ENCODE assay signal across 20 cellular contexts in the genomic region with DNA sequence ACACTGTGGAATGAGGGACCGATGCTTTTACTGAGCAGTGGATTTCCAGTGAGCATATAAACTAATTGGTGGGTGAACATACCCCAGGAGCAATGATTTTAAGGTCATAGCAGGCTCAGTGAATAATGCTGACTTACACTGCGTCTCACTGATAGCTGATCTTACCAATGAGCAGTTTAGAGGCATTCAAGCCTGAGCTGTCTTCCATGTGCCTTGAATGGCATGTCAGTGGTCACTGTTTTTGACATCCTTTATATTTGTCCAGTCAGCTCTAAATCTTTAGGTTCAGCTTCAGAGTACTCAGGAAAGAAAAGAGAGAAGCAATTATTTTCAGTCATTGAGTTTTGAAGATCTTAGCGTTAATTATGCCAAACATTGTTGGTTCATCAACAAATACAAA.
"Had no signal": no experiment of that assay in that cellular context is flagged by ENCODE, and none has a peak within 500 bp of the region (broad histone marks: within the 10 kb centered on the region; RNA-seq: fewer than 3 reads in every experiment).

No MANE protein-coding gene starts in this region.

- ATAC-seq: activated T-cell treated with anti-CD3 and anti-CD28 coated beads, Interleukin-2, amount 50 U/mL, for 72 hours had no signal

- H3K4me1 Mint-ChIP-seq: activated CD4-positive, alpha-beta memory T cell treated with anti-CD3 and anti-CD28 coated beads, Interleukin-2, amount 10 ng/mL, durations not matched to agents 7 days and 5 days; activated naive CD4-positive, alpha-beta T cell treated with anti-CD3 and anti-CD28 coated beads, Interleukin-2, amount 10 ng/mL, durations not matched to agents 7 days and 5 days had no signal

- H3K27me3 Mint-ChIP-seq: activated CD4-positive, alpha-beta memory T cell treated with anti-CD3 and anti-CD28 coated beads, Interleukin-2, amount 10 ng/mL, durations not matched to agents 7 days and 5 days; activated naive CD4-positive, alpha-beta T cell treated with anti-CD3 and anti-CD28 coated beads, Interleukin-2, amount 10 ng/mL, durations not matched to agents 7 days and 5 days; activated naive CD8-positive, alpha-beta T cell treated with anti-CD3 and anti-CD28 coated beads for 36 hours had no signal

- H3K4me3 Mint-ChIP-seq: activated CD4-positive, alpha-beta memory T cell treated with anti-CD3 and anti-CD28 coated beads, Interleukin-2, amount 10 ng/mL, durations not matched to agents 7 days and 5 days; activated naive CD4-positive, alpha-beta T cell treated with anti-CD3 and anti-CD28 coated beads, Interleukin-2, amount 10 ng/mL, durations not matched to agents 7 days and 5 days; activated naive CD8-positive, alpha-beta T cell treated with anti-CD3 and anti-CD28 coated beads for 36 hours; activated T-cell treated with anti-CD3 and anti-CD28 coated beads, Interleukin-2, amount 50 U/mL, for 72 hours had no signal

- H3K27ac Mint-ChIP-seq: activated CD4-positive, alpha-beta memory T cell treated with anti-CD3 and anti-CD28 coated beads, Interleukin-2, amount 10 ng/mL, durations not matched to agents 7 days and 5 days; activated naive CD4-positive, alpha-beta T cell treated with anti-CD3 and anti-CD28 coated beads, Interleukin-2, amount 10 ng/mL, durations not matched to agents 7 days and 5 days; activated naive CD8-positive, alpha-beta T cell treated with anti-CD3 and anti-CD28 coated beads for 36 hours; activated T-cell treated with anti-CD3 and anti-CD28 coated beads, Interleukin-2, amount 50 U/mL, for 72 hours; activated T-helper 2 cell treated with anti-CD3 and anti-CD28 coated beads, Interferon-gamma antibody, Interleukin-2, Interleukin-4, amounts not matched to agents 10 μg/mL and 5 μg/mL and 100 μg/mL, durations not matched to agents 14 hours and 24 hours and 36 hours had no signal

- DNase-seq: activated CD4-positive, alpha-beta memory T cell treated with anti-CD3 and anti-CD28 coated beads, Interleukin-2, amount 10 ng/mL, durations not matched to agents 7 days and 5 days; activated CD4-positive, alpha-beta T cell treated with anti-CD3 and anti-CD28 coated beads, Interleukin-2, amount 50 U/mL, for 1 hour; activated CD4-positive, CD25-positive, alpha-beta regulatory T cell; activated gamma-delta T cell treated with Interleukin-2 at 50 U/mL for 16 hours; activated naive CD4-positive, alpha-beta T cell treated with anti-CD3 and anti-CD28 coated beads, Interleukin-2, amount 10 ng/mL, durations not matched to agents 7 days and 5 days; activated naive CD8-positive, alpha-beta T cell treated with anti-CD3 and anti-CD28 coated beads for 36 hours; activated T-cell treated with anti-CD3 and anti-CD28 coated beads, Interleukin-2, amount 50 U/mL, for 72 hours; cerebellar nuclear complex; MM.1S; NCI-H1105; NCI-H1436; NCI-H187 treated with DMSO at 0.1 percent for 48 hours; NCI-H2081 treated with DMSO at 0.1 percent for 48 hours; NCI-H446; NCI-H524; NCI-H748 treated with DMSO at 0.1 percent for 48 hours; SIG-M5; T-helper 2 cell; T1000 had no signal

- H3K36me3 Mint-ChIP-seq: activated naive CD4-positive, alpha-beta T cell treated with anti-CD3 and anti-CD28 coated beads, Interleukin-2, amount 10 ng/mL, durations not matched to agents 7 days and 5 days had no signal

- H3K9me3 Mint-ChIP-seq: activated CD4-positive, alpha-beta memory T cell treated with anti-CD3 and anti-CD28 coated beads, Interleukin-2, amount 10 ng/mL, durations not matched to agents 7 days and 5 days; activated naive CD4-positive, alpha-beta T cell treated with anti-CD3 and anti-CD28 coated beads, Interleukin-2, amount 10 ng/mL, durations not matched to agents 7 days and 5 days; activated naive CD8-positive, alpha-beta T cell treated with anti-CD3 and anti-CD28 coated beads for 36 hours; activated T-cell treated with anti-CD3 and anti-CD28 coated beads, Interleukin-2, amount 50 U/mL, for 72 hours; activated T-helper 2 cell treated with anti-CD3 and anti-CD28 coated beads, Interferon-gamma antibody, Interleukin-2, Interleukin-4, amounts not matched to agents 10 μg/mL and 5 μg/mL and 100 μg/mL, durations not matched to agents 14 hours and 24 hours and 36 hours had no signal
